Comparison of ENCODE assay signal across 8 cellular contexts in genomic region chr9:124320062-124320973, GRCh38.
DNase-seq lines count a peak whose midpoint lies in the region; ATAC-seq and TF ChIP-seq lines count a peak whose summit lies in the region.

No MANE protein-coding gene starts in this region.

- H3K27ac Mint-ChIP-seq in WTC11: no peak overlapping the region
- peak overlapping the region; percentile 70 for H3K27ac Mint-ChIP-seq in stimulated activated memory B cell treated with anti-CD40 and anti-IgM and Interleukin-4, amounts not matched to agents 10 μg/mL and 1 μg/mL and 100 μg/mL, for 72 hours

- intact Hi-C loops in lower leg skin (cut with DNase I; ENCODE audit: low total_unique reads): loop anchor here (10.0 kb wide), 1 partner anchor 186 kb away; no protein-coding TSS in a partner anchor

- peak; percentile 66 for TF ChIP-seq CTCF in WTC11 (IDR thresholded peaks at IDR 0.05)
- peak in 1 of 3 donors; percentile 75 for TF ChIP-seq CTCF in lower leg skin (IDR thresholded peaks at IDR 0.05)

- H3K4me3 ChIP-seq in lower leg skin (ENCODE audit: low read depth, poor library complexity, severe bottlenecking): no peak overlapping the region

- WGBS in lower leg skin, 2 donors: 59 to 67% methylated on average over 12 to 16 of the region's 17 CpGs

- no peaks in the 10 kb centered on the region for H3K36me3 Mint-ChIP-seq in WTC11
- peaks cover 67% of the 10 kb centered on the region for H3K36me3 Mint-ChIP-seq in stimulated activated memory B cell treated with anti-CD40 and anti-IgM and Interleukin-4, amounts not matched to agents 10 μg/mL and 1 μg/mL and 100 μg/mL, for 72 hours

- CTCF ChIA-PET in WTC11 (lab: Charles Lee): interaction anchor here (0.6 to 4.0 kb wide), 17 partner anchors 9 to 387 kb away, joined by 3 to 24 read pairs (median 4); no protein-coding TSS in a partner anchor

- POLR2A ChIA-PET in WTC11 (lab: Charles Lee): no interaction called here

- ATAC-seq in WTC11 (peak; percentile 92), HG03159 (IDR thresholded peaks at IDR 0.05; ENCODE audit: unreplicated experiment) (no peak)
- ATAC-seq in stimulated activated memory B cell treated with anti-CD40 and anti-IgM and Interleukin-4, amounts not matched to agents 10 μg/mL and 1 μg/mL and 100 μg/mL, for 72 hours: no peak

- H3K4me3 Mint-ChIP-seq in WTC11: no peak overlapping the region
- no peak overlapping the region for H3K4me3 Mint-ChIP-seq in stimulated activated memory B cell treated with anti-CD40 and anti-IgM and Interleukin-4, amounts not matched to agents 10 μg/mL and 1 μg/mL and 100 μg/mL, for 72 hours

- TF ChIP-seq POLR2A in lower leg skin (IDR thresholded peaks at IDR 0.05): no peak

- H3K9me3 Mint-ChIP-seq in WTC11: no peaks in the 10 kb centered on the region
- H3K9me3 Mint-ChIP-seq in stimulated activated memory B cell treated with anti-CD40 and anti-IgM and Interleukin-4, amounts not matched to agents 10 μg/mL and 1 μg/mL and 100 μg/mL, for 72 hours: no peaks in the 10 kb centered on the region

- DNase-seq in activated naive CD4-positive, alpha-beta T cell treated with Interleukin-2 at 50 U/mL for 16 hours: peak; percentile 52
- DNase-seq in activated naive CD4-positive, alpha-beta T cell (lab: John Stamatoyannopoulos, UW): no peak
- peak; percentile 55 for DNase-seq in NCI-H2029 treated with DMSO at 0.1 percent for 48 hours (lab: John Stamatoyannopoulos, UW)
- DNase-seq in WTC11 (ENCODE audit: low spot score): peak; percentile 86
- DNase-seq in dermis blood vessel endothelial cell: peak; percentile 71
- DNase-seq in lower leg skin (ENCODE audit: low spot score in 2 of 2): peak; percentile 54 to 93

- H3K27me3 Mint-ChIP-seq in WTC11 (ENCODE audit: low read depth): no peaks in the 10 kb centered on the region
- H3K27me3 Mint-ChIP-seq in stimulated activated memory B cell treated with anti-CD40 and anti-IgM and Interleukin-4, amounts not matched to agents 10 μg/mL and 1 μg/mL and 100 μg/mL, for 72 hours: no peaks in the 10 kb centered on the region

- 0 out of 2 replicates have a peak, but pooled peaks cover 3% of the 10 kb centered on the region for H3K4me1 Mint-ChIP-seq in WTC11
- H3K4me1 Mint-ChIP-seq in stimulated activated memory B cell treated with anti-CD40 and anti-IgM and Interleukin-4, amounts not matched to agents 10 μg/mL and 1 μg/mL and 100 μg/mL, for 72 hours: peaks cover 54% of the 10 kb centered on the region

TF ChIP-seq in WTC11, 78 proteins besides CTCF, POLR2A, EP300 and RAD21:
- TF ChIP-seq USF1 (CRISPR knock-in tag; IDR thresholded peaks at IDR 0.05) (no peak), ETV6 (CRISPR knock-in tag; IDR thresholded peaks at IDR 0.05) (0 out of 2 replicates have a peak, but pooled peaks have one; percentile 17), CDX4 (CRISPR knock-in tag; IDR thresholded peaks at IDR 0.05; ENCODE audit: borderline replicate concordance) (no peak)

Comparison
In these comparisons a context has a peak if more than half of its experiments do, and no peak if none do; other contexts are left out.
1. DNase-seq: peak in activated naive CD4-positive, alpha-beta T cell treated with Interleukin-2 at 50 U/mL for 16 hours (single experiment), NCI-H2029 treated with DMSO at 0.1 percent for 48 hours (single experiment), WTC11 (single experiment), dermis blood vessel endothelial cell (single experiment) and lower leg skin (2 of 2); none in activated naive CD4-positive, alpha-beta T cell (0 of 4).